Comparison of ENCODE assay signal across 8 cellular contexts in genomic region chr12:7932599-7933240, GRCh38. TPM values are rescaled to one million over a fixed set of nuclear protein-coding genes. Genes with fewer than 3 reads are reported as not detected.
DNase-seq lines count a peak whose midpoint lies in the region; ATAC-seq, FAIRE-seq and TF ChIP-seq lines count a peak whose summit lies in the region.
"Not testable (repeated sequence)": the region's sequence is repeated elsewhere in the genome, so short reads cannot be mapped to it uniquely, and the experiment has no call there.

No MANE protein-coding gene starts in this region.

- H3K4me3 ChIP-seq in A549; DOHH2 (ENCODE audit: low read length); HUES48 (ENCODE audit: low read depth, low read length): not testable (repeated sequence)
- H3K4me3 ChIP-seq in ectodermal cell (ENCODE audit: insufficient read depth, low read depth, low read length) (peak overlapping the region; percentile 82), left ventricle myocardium inferior (peak overlapping the region; percentile 75), skeletal muscle cell (ENCODE audit: low read depth, low read length) (peak overlapping the region; percentile 90)

- H3F3A ChIP-seq in DOHH2 (ENCODE audit: control insufficient read depth, insufficient read depth) = not testable (repeated sequence)

- not testable (repeated sequence) for H3K79me2 ChIP-seq in DOHH2 (ENCODE audit: control insufficient read depth, low read length)

- CTCF ChIA-PET in A549 (lab: Yijun Ruan, JAX) = interaction anchor here (0.6 to 5.8 kb wide), 33 partner anchors 10 to 315 kb away, joined by 3 to 66 read pairs (median 5); no protein-coding TSS in a partner anchor

- WGBS in A549 (ENCODE audit: missing lambda C conversion rate) = 60% methylated on average over 11 of the region's 11 CpGs
- WGBS in ectodermal cell, 2 experiments = 87 to 90% methylated on average over 11 of the region's 11 CpGs

- intact Hi-C loops in left ventricle myocardium inferior (cut with micrococcal nuclease) = loop anchor here (2.0 kb wide), 1 partner anchor 62 kb away; no protein-coding TSS in a partner anchor

- not testable (repeated sequence) for H3K4me2 ChIP-seq in A549
- H3K4me2 ChIP-seq in DOHH2 (ENCODE audit: low read length) = peak overlapping the region; percentile 70; the same call in 1 of the 2 replicates

- FAIRE-seq in A549 (lab: Jason Lieb, UNC) = not testable (repeated sequence)

- not testable (repeated sequence) for TF ChIP-seq RAD21 in A549 (conservative IDR thresholded peaks at IDR 0.05 in 1 of 2, IDR thresholded peaks at IDR 0.05 in 1 of 2)

- TF ChIP-seq POLR2A in A549 (IDR thresholded peaks at IDR 0.05; ENCODE audit: low read length) = not testable (repeated sequence)

- not testable (repeated sequence) for H3K9me2 ChIP-seq in DOHH2 (replicated peaks; ENCODE audit: control insufficient read depth, low read length)

- not testable (repeated sequence) for ATAC-seq in A549

- H3K9ac ChIP-seq in HUES48 (ENCODE audit: low read depth, low read length) = not testable (repeated sequence)

- not testable (repeated sequence) for H3K4me1 ChIP-seq in A549
- H3K4me1 ChIP-seq in DOHH2 (ENCODE audit: control insufficient read depth, low read length) = peaks cover 31% of the 10 kb centered on the region
- H3K4me1 ChIP-seq in HUES48 (ENCODE audit: control insufficient read depth, insufficient read depth, low read length) = peaks cover 11% of the 10 kb centered on the region
- H3K4me1 ChIP-seq in ectodermal cell (ENCODE audit: control insufficient read depth, insufficient read depth, low read length) = peaks cover 15% of the 10 kb centered on the region
- peaks cover 51% of the 10 kb centered on the region for H3K4me1 ChIP-seq in left ventricle myocardium inferior

- not testable (repeated sequence) for H4K20me1 ChIP-seq in DOHH2 (ENCODE audit: control insufficient read depth, insufficient read depth, low read depth, low read length)

- not testable (repeated sequence) for TF ChIP-seq CTCF in A549 (IDR thresholded peaks at IDR 0.05); DOHH2 (IDR thresholded peaks at IDR 0.05; ENCODE audit: low read depth, low read length, poor library complexity, severe bottlenecking); VCaP (conservative IDR thresholded peaks at IDR 0.05); left ventricle myocardium inferior (IDR thresholded peaks at IDR 0.05; ENCODE audit: borderline replicate concordance)

- POLR2A ChIA-PET in A549 (lab: Yijun Ruan, JAX) = interaction anchor here (0.6 to 1.9 kb wide), 4 partner anchors 28 to 95 kb away, joined by 3 to 15 read pairs (median 6); no protein-coding TSS in a partner anchor

- DNase-seq in A549 (ENCODE audit: low read depth in 1 of 2, low spot score in 1 of 2); left ventricle myocardium inferior; skeletal muscle cell (ENCODE audit: low read depth): not testable (repeated sequence)
- DNase-seq in mesenteric fat pad (ENCODE audit: low spot score) = peak; percentile 60

- H3K36me3 ChIP-seq in DOHH2 (ENCODE audit: control insufficient read depth, low read length) = not testable (repeated sequence)
- H3K36me3 ChIP-seq in HUES48 (ENCODE audit: control insufficient read depth, insufficient read depth, low read length) (peaks cover 60% of the 10 kb centered on the region), ectodermal cell (ENCODE audit: control insufficient read depth, insufficient read depth, low read length) (peaks cover 42% of the 10 kb centered on the region), left ventricle myocardium inferior (peaks cover 53% of the 10 kb centered on the region)

- H3K27ac ChIP-seq in A549; DOHH2 (ENCODE audit: low read depth, low read length); ectodermal cell (ENCODE audit: insufficient read depth, low read depth, low read length, poor library complexity, severe bottlenecking): not testable (repeated sequence)
- peak overlapping the region; percentile 30 for H3K27ac ChIP-seq in HUES48 (ENCODE audit: low read depth, low read length)
- H3K27ac ChIP-seq in VCaP = peak overlapping the region; percentile 21; the same call in 1 of the 2 replicates
- H3K27ac ChIP-seq in left ventricle myocardium inferior (replicated peaks) = peak overlapping the region; percentile 91

- not testable (repeated sequence) for TF ChIP-seq EP300 in A549 (IDR thresholded peaks at IDR 0.05)

- H3K9me3 ChIP-seq in A549; DOHH2 (ENCODE audit: control insufficient read depth, insufficient read depth, low read length); HUES48 (ENCODE audit: control insufficient read depth, insufficient read depth, low read length); ectodermal cell (ENCODE audit: control insufficient read depth, low read length); left ventricle myocardium inferior (replicated peaks): not testable (repeated sequence)

- H3K27me3 ChIP-seq in DOHH2 (ENCODE audit: control insufficient read depth, low read length); HUES48 (ENCODE audit: control insufficient read depth, insufficient read depth, low read length); ectodermal cell (ENCODE audit: control insufficient read depth, insufficient read depth, low read length, poor library complexity, severe bottlenecking); left ventricle myocardium inferior (ENCODE audit: low read depth): not testable (repeated sequence)

TF ChIP-seq in A549, 52 proteins besides CTCF, POLR2A, EP300 and RAD21:
- peak; percentile 49; the same call in 1 of the 2 replicates for TF ChIP-seq REST (IDR thresholded peaks at IDR 0.05)

RNA-seq across cellular contexts. Expression of gene SLC2A3, which starts 3.3 kb away (rescaled TPM):
- polyA plus RNA-seq in A549 (2011; rRNA removed) (52.4 and 56.4 TPM in 2 replicates), A549 (2017; fragmentation: RNase III; extraction: RNeasy Plus Mini Kit Qiagen cat#74134 plus additional on column Dnase treatment) (7.8 to 13.3 TPM (median 8.7 TPM) in 3 replicates)
- 8.3 and 11.1 TPM in 2 replicates for polyA plus RNA-seq in A549 (2012; cell fraction: cytosol; rRNA removed)
- polyA plus RNA-seq in A549 (2012; cell fraction: nucleus; rRNA removed) = 15.0 and 23.3 TPM in 2 replicates
- polyA minus RNA-seq in A549 (2011; rRNA and poly(A)+ RNA removed) = 72.9 and 109 TPM in 2 replicates
- 728 TPM for polyA plus RNA-seq in ectodermal cell (2013, experiment 1 of 4)
- polyA plus RNA-seq in ectodermal cell (2013, experiment 2 of 4) = 525 TPM
- 297 TPM for polyA plus RNA-seq in ectodermal cell (2013, experiment 3 of 4)
- 325 TPM for polyA plus RNA-seq in ectodermal cell (2013, experiment 4 of 4)
- total RNA-seq in left ventricle myocardium inferior (13.7 TPM), mesenteric fat pad (238 TPM)

Comparison
In these comparisons a context has a peak if more than half of its experiments do, and no peak if none do; other contexts are left out.
1. RNA of gene SLC2A3, which starts 3.3 kb away (total RNA-seq): 238 TPM in mesenteric fat pad (single experiment); 13.7 TPM in left ventricle myocardium inferior (single experiment); every median in the first group is over 10 times any median in the second.